Comparison of ENCODE assay signal across 9 cellular contexts in the genomic region with DNA sequence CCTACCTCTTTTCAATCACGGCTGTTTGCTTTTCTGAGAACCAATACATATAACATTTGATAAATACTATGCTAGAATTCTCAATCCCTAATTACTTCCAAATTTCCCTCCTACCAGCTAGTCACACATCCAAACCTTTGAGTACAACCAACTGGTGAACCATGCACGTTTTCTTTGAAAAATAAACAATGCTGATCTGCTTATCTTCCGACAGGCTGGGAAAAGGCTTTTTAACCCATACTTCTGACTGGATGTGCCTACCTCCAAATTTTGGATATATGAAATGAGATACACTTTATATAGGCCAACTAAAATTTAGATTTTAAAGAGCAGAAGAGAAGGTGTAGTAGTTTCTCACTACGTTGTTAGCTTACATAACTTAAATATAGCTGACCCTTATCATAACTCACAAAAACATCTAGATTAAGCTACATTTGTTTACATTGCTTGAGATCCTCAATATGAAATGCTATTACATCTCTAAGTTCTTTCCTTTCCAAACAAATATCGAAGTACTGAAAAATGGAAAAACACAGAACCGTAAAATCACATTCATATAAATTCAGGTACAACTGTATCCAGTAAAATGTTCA. TPM values are rescaled to one million over a fixed set of nuclear protein-coding genes. Genes with fewer than 3 reads are reported as not detected.
A peak's percentile ranks its signal among the peaks of the same experiment; 100 is the strongest.
DNase-seq lines count a peak whose midpoint lies in the region; ATAC-seq, FAIRE-seq and TF ChIP-seq lines count a peak whose summit lies in the region.
"Had no signal": no experiment of that assay in that cellular context is flagged by ENCODE, and none has a peak within 500 bp of the region (broad histone marks: within the 10 kb centered on the region; RNA-seq: fewer than 3 reads in every experiment).

No MANE protein-coding gene starts in this region.

- peaks cover 47% of the 10 kb centered on the region for H3K4me1 Mint-ChIP-seq in activated CD4-positive, alpha-beta T cell treated with anti-CD3 and anti-CD28 coated beads for 36 hours
- peaks cover 63% of the 10 kb centered on the region for H3K4me1 Mint-ChIP-seq in activated naive CD8-positive, alpha-beta T cell (ENCODE audit: low read depth)

- CTCF ChIA-PET in activated CD4-positive, alpha-beta T cell treated with anti-CD3 and anti-CD28 coated beads for 36 hours (lab: Charles Lee) = interaction anchor here (0.5 to 1.5 kb wide), 5 partner anchors 24 to 399 kb away, joined by 3 to 4 read pairs (median 3); no protein-coding TSS in a partner anchor

- no peaks in the 10 kb centered on the region for H3K27me3 ChIP-seq in keratinocyte (ENCODE audit: control insufficient read depth, extremely low read depth, insufficient read depth, low read length)

- peaks cover 2% of the 10 kb centered on the region for H3K9me3 Mint-ChIP-seq in activated CD4-positive, alpha-beta T cell treated with anti-CD3 and anti-CD28 coated beads for 36 hours (ENCODE audit: low read depth)
- no peaks in the 10 kb centered on the region for H3K9me3 Mint-ChIP-seq in activated naive CD8-positive, alpha-beta T cell (ENCODE audit: low read depth)

- no peak overlapping the region for H2AFZ ChIP-seq in keratinocyte (ENCODE audit: control insufficient read depth, low read length)

- peaks cover 34% of the 10 kb centered on the region for H3K36me3 Mint-ChIP-seq in activated CD4-positive, alpha-beta T cell treated with anti-CD3 and anti-CD28 coated beads for 36 hours (ENCODE audit: low read depth)
- H3K36me3 Mint-ChIP-seq in activated naive CD8-positive, alpha-beta T cell = peaks cover 23% of the 10 kb centered on the region

- H3K9me1 ChIP-seq in keratinocyte (ENCODE audit: control insufficient read depth, extremely low read depth, insufficient read depth, low read length) = no peaks in the 10 kb centered on the region

- no peak for ATAC-seq in activated CD4-positive, alpha-beta T cell treated with anti-CD3 and anti-CD28 coated beads for 36 hours
- ATAC-seq in HG03175 (IDR thresholded peaks at IDR 0.05; ENCODE audit: unreplicated experiment) = no peak

- no peak for TF ChIP-seq CTCF in keratinocyte (optimal IDR thresholded peaks at IDR 0.05 in 1 of 3, IDR thresholded peaks at IDR 0.05 in 1 of 3, conservative IDR thresholded peaks at IDR 0.05 in 1 of 3; ENCODE audit: extremely low read depth in 1 of 3, insufficient read depth in 2 of 3, low read length in 3 of 3)

- no peaks in the 10 kb centered on the region for H4K20me1 ChIP-seq in keratinocyte (ENCODE audit: control insufficient read depth, extremely low read depth, insufficient read depth, low read length)

- peak overlapping the region; percentile 93 for H3K9ac ChIP-seq in keratinocyte (ENCODE audit: control insufficient read depth, extremely low read depth, insufficient read depth, low read length)

- H3K4me3 ChIP-seq in keratinocyte (ENCODE audit: control insufficient read depth in 2 of 3, extremely low read depth in 1 of 3, insufficient read depth in 2 of 3, low read depth in 1 of 3, low read length in 3 of 3) = peak overlapping the region; percentile 64 to 94 (median 86)

- H3K4me1 ChIP-seq in keratinocyte (ENCODE audit: control insufficient read depth, extremely low read depth, insufficient read depth, low read length) = peaks cover 18% of the 10 kb centered on the region

- peak overlapping the region; percentile 81 for H3K4me2 ChIP-seq in keratinocyte (ENCODE audit: control insufficient read depth, extremely low read depth, insufficient read depth, low read depth, low read length)

- FAIRE-seq in keratinocyte (lab: Jason Lieb, UNC) = no peak

- H3K79me2 ChIP-seq in keratinocyte (ENCODE audit: control insufficient read depth, insufficient read depth, low read length) = peaks cover 71% of the 10 kb centered on the region

- H3K9me3 ChIP-seq in keratinocyte (ENCODE audit: control insufficient read depth, low read depth, low read length) = no peaks in the 10 kb centered on the region

- H3K4me3 Mint-ChIP-seq in activated CD4-positive, alpha-beta T cell treated with anti-CD3 and anti-CD28 coated beads for 36 hours = peak overlapping the region; percentile 91
- H3K4me3 Mint-ChIP-seq in activated naive CD8-positive, alpha-beta T cell = peak overlapping the region; percentile 92

- no peak for DNase-seq in activated CD4-positive, alpha-beta T cell treated with anti-CD3 and anti-CD28 coated beads for 36 hours
- no peak for DNase-seq in activated CD4-positive, alpha-beta T cell treated with anti-CD3 and anti-CD28 coated beads, Interleukin-2, amount 50 U/mL, for 1 hour
- DNase-seq in keratinocyte (ENCODE audit: low read depth, low spot score) (no peak), superior temporal gyrus (ENCODE audit: extremely low spot score) (peak; percentile 81), NCI-H446 treated with DMSO at 0.1 percent for 48 hours (lab: John Stamatoyannopoulos, UW) (no peak), NK-92 (lab: John Stamatoyannopoulos, UW; ENCODE audit: unreplicated experiment) (no peak)

- no peaks in the 10 kb centered on the region for H3K27me3 Mint-ChIP-seq in activated CD4-positive, alpha-beta T cell treated with anti-CD3 and anti-CD28 coated beads for 36 hours
- H3K27me3 Mint-ChIP-seq in activated naive CD8-positive, alpha-beta T cell = no peaks in the 10 kb centered on the region

- peaks cover 0 to 2% of the 10 kb centered on the region in 2 experiments for H3K36me3 ChIP-seq in keratinocyte (ENCODE audit: control insufficient read depth in 2 of 2, extremely low read depth in 1 of 2, insufficient read depth in 2 of 2, low read length in 2 of 2)

- dilution Hi-C loops in keratinocyte (cut with MboI; ENCODE audit: extremely low pct_ligation_motif_present, low sequenced_read_pairs) = no loop called here

- intact Hi-C loops in activated CD4-positive, alpha-beta T cell treated with anti-CD3 and anti-CD28 coated beads for 36 hours (cut with DNase I, micrococcal nuclease) = loop anchor here (2.0 to 10.0 kb wide), 8 partner anchors 47 to 793 kb away; no protein-coding TSS in a partner anchor

- POLR2A ChIA-PET in activated CD4-positive, alpha-beta T cell treated with anti-CD3 and anti-CD28 coated beads for 36 hours (lab: Charles Lee) = interaction anchor here (0.6 kb wide), 1 partner anchor 28 kb away, joined by 3 read pairs; no protein-coding TSS in a partner anchor

- H3K27ac Mint-ChIP-seq in activated CD4-positive, alpha-beta T cell treated with anti-CD3 and anti-CD28 coated beads for 36 hours = no peak overlapping the region
- H3K27ac Mint-ChIP-seq in activated naive CD8-positive, alpha-beta T cell = peak overlapping the region; percentile 64

- H3K27ac ChIP-seq in keratinocyte (ENCODE audit: control insufficient read depth, insufficient read depth, low read length) = peak overlapping the region; percentile 84
- H3K27ac ChIP-seq: VCaP had no signal

RNA-seq across cellular contexts. Expression of a gene that starts 2.1 kb away (rescaled TPM):
- total RNA-seq in activated CD4-positive, alpha-beta T cell treated with anti-CD3 and anti-CD28 coated beads for 36 hours = 10 to 100 TPM; 47.1 to 53.9 TPM
- polyA plus RNA-seq in keratinocyte = 21.7 to 30.7 TPM (median 25.8 TPM) in 3 replicates
- polyA plus RNA-seq in keratinocyte (2011; ENCODE audit: low read depth) = 14.8 TPM
- polyA plus RNA-seq in keratinocyte (2011; cell fraction: cytosol; rRNA removed) = 12.4 and 23.6 TPM in 2 replicates
- 24.1 and 28.0 TPM in 2 replicates for polyA plus RNA-seq in keratinocyte (2011; cell fraction: nucleus; rRNA removed)
- 19.3 and 23.3 TPM in 2 replicates for polyA plus RNA-seq in keratinocyte (2012; ENCODE audit: low replicate concordance)
- polyA minus RNA-seq in keratinocyte = 16.2 to 59.6 TPM (median 49.4 TPM) in 3 replicates
- 24.4 TPM for polyA minus RNA-seq in keratinocyte (2011; cell fraction: cytosol; rRNA and poly(A)+ RNA removed)
- polyA minus RNA-seq in keratinocyte (2011; cell fraction: nucleus; rRNA and poly(A)+ RNA removed) = 43.6 and 80.7 TPM in 2 replicates
